9 cellular contexts compared by ENCODE assay signal in genomic region chr12:48958049-48958388, GRCh38. TPM values are rescaled to one million over a fixed set of nuclear protein-coding genes. Genes with fewer than 3 reads are reported as not detected.
DNase-seq lines count a peak whose midpoint lies in the region; ATAC-seq, FAIRE-seq and TF ChIP-seq lines count a peak whose summit lies in the region.
"Had no signal": no experiment of that assay in that cellular context is flagged by ENCODE, and none has a peak within 500 bp of the region (broad histone marks: within the 10 kb centered on the region; RNA-seq: fewer than 3 reads in every experiment).

No MANE protein-coding gene starts in this region.

- TF ChIP-seq POLR2A in HepG2 (IDR thresholded peaks at IDR 0.05; ENCODE audit: insufficient read depth in 1 of 2, low read depth in 2 of 2, low read length in 2 of 2), result no peak

- no peak overlapping the region for H3K27ac Mint-ChIP-seq in activated T-cell treated with anti-CD3 and anti-CD28 coated beads, Interleukin-2, amount 50 U/mL, for 72 hours
- no peak overlapping the region for H3K27ac Mint-ChIP-seq in activated T-helper 2 cell treated with anti-CD3 and anti-CD28 coated beads, Interferon-gamma antibody, Interleukin-2, Interleukin-4, amounts not matched to agents 10 μg/mL and 5 μg/mL and 100 μg/mL, durations not matched to agents 14 hours and 24 hours and 36 hours

- H4K20me1 ChIP-seq in HepG2 (ENCODE audit: insufficient read depth, low read length), result peaks cover 6% of the 10 kb centered on the region; the same call in 1 of the 2 replicates

- peaks cover 34% of the 10 kb centered on the region for H3K79me2 ChIP-seq in HepG2 (ENCODE audit: insufficient read depth, low read length)

- peak overlapping the region; percentile 39; the same call in 1 of the 2 replicates for H3K9ac ChIP-seq in HepG2 (ENCODE audit: insufficient read depth, low read depth, low read length)

- H3K9me3 Mint-ChIP-seq in activated T-cell treated with anti-CD3 and anti-CD28 coated beads, Interleukin-2, amount 50 U/mL, for 72 hours, result no peaks in the 10 kb centered on the region
- no peaks in the 10 kb centered on the region for H3K9me3 Mint-ChIP-seq in activated T-helper 2 cell treated with anti-CD3 and anti-CD28 coated beads, Interferon-gamma antibody, Interleukin-2, Interleukin-4, amounts not matched to agents 10 μg/mL and 5 μg/mL and 100 μg/mL, durations not matched to agents 14 hours and 24 hours and 36 hours

- peaks cover 33% of the 10 kb centered on the region for H3K4me1 Mint-ChIP-seq in activated T-cell treated with anti-CD3 and anti-CD28 coated beads, Interleukin-2, amount 50 U/mL, for 72 hours (ENCODE audit: low read depth)
- peaks cover 29% of the 10 kb centered on the region for H3K4me1 Mint-ChIP-seq in activated T-helper 2 cell treated with anti-CD3 and anti-CD28 coated beads, Interferon-gamma antibody, Interleukin-2, Interleukin-4, amounts not matched to agents 10 μg/mL and 5 μg/mL and 100 μg/mL, durations not matched to agents 14 hours and 24 hours and 36 hours (ENCODE audit: low read depth)

- H3K4me3 ChIP-seq in HepG2 (replicated peaks in 1 of 3; ENCODE audit: insufficient read depth in 1 of 3, low read depth in 2 of 3, low read length in 3 of 3) (peak overlapping the region; percentile 85 to 98 (median 96)), thymus (ENCODE audit: low read length) (peak overlapping the region; percentile 65)

- no peaks in the 10 kb centered on the region for H3K9me3 ChIP-seq in HepG2 (ENCODE audit: low read length)
- no peaks in the 10 kb centered on the region for H3K9me3 ChIP-seq in thymus (ENCODE audit: control insufficient read depth)

- H3K27ac ChIP-seq in HepG2 (ENCODE audit: extremely low read length, insufficient read depth, low read length) (no peak overlapping the region), thymus (ENCODE audit: low read depth) (no peak overlapping the region)

- TF ChIP-seq CTCF in HepG2 (CRISPR knock-in tag; IDR thresholded peaks at IDR 0.05), result no peak

- peaks cover 12% of the 10 kb centered on the region for H3K27me3 Mint-ChIP-seq in activated T-cell treated with anti-CD3 and anti-CD28 coated beads, Interleukin-2, amount 50 U/mL, for 72 hours (ENCODE audit: low read depth)
- H3K27me3 Mint-ChIP-seq in activated T-helper 2 cell treated with anti-CD3 and anti-CD28 coated beads, Interferon-gamma antibody, Interleukin-2, Interleukin-4, amounts not matched to agents 10 μg/mL and 5 μg/mL and 100 μg/mL, durations not matched to agents 14 hours and 24 hours and 36 hours (ENCODE audit: low read depth), result peaks cover 19% of the 10 kb centered on the region

- H3K36me3 ChIP-seq in HepG2 (replicated peaks in 1 of 2; ENCODE audit: control insufficient read depth in 1 of 2, insufficient read depth in 2 of 2, low read length in 2 of 2), result peaks cover 0 to 8% of the 10 kb centered on the region in 2 experiments; a peak in 2 of 5 replicates
- H3K36me3 ChIP-seq in thymus (ENCODE audit: control insufficient read depth, insufficient read depth), result no peaks in the 10 kb centered on the region

- H3K4me2 ChIP-seq in HepG2 (ENCODE audit: low read depth, low read length), result peak overlapping the region; percentile 94

- WGBS in HepG2 (ENCODE audit: low lambda C conversion rate), result 6% methylated on average over 3 of the region's 3 CpGs
- WGBS in thymus, result 23% methylated on average over 3 of the region's 3 CpGs

- TF ChIP-seq EP300 in HepG2 (IDR thresholded peaks at IDR 0.05; ENCODE audit: low read depth in 2 of 2, low read length in 2 of 2) (no peak), HepG2 (CRISPR knock-in tag; IDR thresholded peaks at IDR 0.05; ENCODE audit: borderline replicate concordance) (no peak)

- H3K4me1 ChIP-seq in HepG2 (ENCODE audit: insufficient read depth, low read length) (peaks cover 32% of the 10 kb centered on the region), thymus (ENCODE audit: control insufficient read depth, insufficient read depth, low read length) (peaks cover 17% of the 10 kb centered on the region)

- POLR2A ChIA-PET in HepG2 (lab: Yijun Ruan, JAX), result interaction anchor here (0.9 to 1.4 kb wide), 7 partner anchors 11 to 169 kb away, joined by 3 to 7 read pairs (median 6); partner anchors contain the start of genes ADCY6, DDN and RND1

- H3K27me3 ChIP-seq in HepG2 (ENCODE audit: control insufficient read depth in 1 of 2, insufficient read depth in 2 of 2, low read length in 2 of 2) (0 out of 5 replicates have a peak, but pooled peaks cover 0 to 3% of the 10 kb centered on the region in 2 experiments), thymus (ENCODE audit: control insufficient read depth, insufficient read depth) (no peaks in the 10 kb centered on the region)

- DNase-seq in activated T-cell treated with anti-CD3 and anti-CD28 coated beads, Interleukin-2, amount 50 U/mL, for 72 hours, result no peak
- DNase-seq in activated T-cell treated with anti-CD3 and anti-CD28 coated beads for 4 hours (no peak), HepG2 (ENCODE audit: low spot score) (no peak)
- DNase-seq in activated T-helper 2 cell treated with anti-CD3 and anti-CD28 coated beads, Interferon-gamma antibody, Interleukin-2, Interleukin-4, amounts not matched to agents 10 μg/mL and 5 μg/mL and 100 μg/mL, durations not matched to agents 14 hours and 24 hours and 36 hours (ENCODE audit: low spot score), result no peak
- no peak for DNase-seq in stimulated activated CD4-positive, alpha-beta T cell treated with anti-CD3 and anti-CD28 coated beads, Interleukin-2, amount 100 ng/mL, for 24 hours

- no peak for FAIRE-seq in HepG2 (lab: Jason Lieb, UNC)

- peak overlapping the region; percentile 90 to 99 for H3K4me3 Mint-ChIP-seq in activated T-cell treated with anti-CD3 and anti-CD28 coated beads, Interleukin-2, amount 50 U/mL, for 72 hours
- peak overlapping the region; percentile 95 for H3K4me3 Mint-ChIP-seq in activated T-helper 2 cell treated with anti-CD3 and anti-CD28 coated beads, Interferon-gamma antibody, Interleukin-2, Interleukin-4, amounts not matched to agents 10 μg/mL and 5 μg/mL and 100 μg/mL, durations not matched to agents 14 hours and 24 hours and 36 hours (ENCODE audit: low read depth)

- no peak for ATAC-seq in activated T-cell treated with anti-CD3 and anti-CD28 coated beads, Interleukin-2, amount 50 U/mL, for 72 hours (replicated peaks in 1 of 2)
- no peak for ATAC-seq in HepG2
- ATAC-seq in GM19455 (IDR thresholded peaks at IDR 0.05; ENCODE audit: unreplicated experiment), result no peak
- no peak for ATAC-seq in GM18511 (IDR thresholded peaks at IDR 0.05; ENCODE audit: unreplicated experiment)

- intact Hi-C loops in activated T-helper 2 cell treated with anti-CD3 and anti-CD28 coated beads, Interferon-gamma antibody, Interleukin-2, Interleukin-4, amounts not matched to agents 10 μg/mL and 5 μg/mL and 100 μg/mL, durations not matched to agents 14 hours and 24 hours and 36 hours (cut with micrococcal nuclease), result no loop called here
- intact Hi-C loops in HepG2 (cut with micrococcal nuclease; ENCODE audit: unreplicated experiment), result loop anchor here (5.0 kb wide), 1 partner anchor 1974 kb away; no protein-coding TSS in a partner anchor

- CTCF ChIA-PET in HepG2 (lab: Yijun Ruan, JAX; ENCODE audit: low intra/inter-chr PET ratio, low total read pairs), result no interaction called here

- in situ Hi-C loops in HepG2 (cut with HindIII; ENCODE audit: extremely low pct_ligation_motif_present, low pct_unique_long_range_greater_than_20kb), result no loop called here

- no peak for TF ChIP-seq RAD21 in HepG2 (CRISPR knock-in tag; IDR thresholded peaks at IDR 0.05)

- no peaks in the 10 kb centered on the region for H3K36me3 Mint-ChIP-seq in activated T-cell treated with anti-CD3 and anti-CD28 coated beads, Interleukin-2, amount 50 U/mL, for 72 hours (ENCODE audit: insufficient read depth in 2 of 2)
- peaks cover 13% of the 10 kb centered on the region for H3K36me3 Mint-ChIP-seq in activated T-helper 2 cell treated with anti-CD3 and anti-CD28 coated beads, Interferon-gamma antibody, Interleukin-2, Interleukin-4, amounts not matched to agents 10 μg/mL and 5 μg/mL and 100 μg/mL, durations not matched to agents 14 hours and 24 hours and 36 hours (ENCODE audit: low read depth)

- peak overlapping the region; percentile 28 for H2AFZ ChIP-seq in HepG2 (ENCODE audit: low read length)

- BruUV-seq in HepG2 (replicated peaks; lab: Mats Ljungman, UMichigan), result no TSS peak

RNA-seq across cellular contexts. Expression of gene ARF3, which starts 0.7 kb away (rescaled TPM):
- 10 to 100 TPM; 73.5 to 96.5 TPM for total RNA-seq in activated T-cell treated with anti-CD3 and anti-CD28 coated beads, Interleukin-2, amount 50 U/mL, for 72 hours
- total RNA-seq in activated T-helper 2 cell treated with anti-CD3 and anti-CD28 coated beads, Interferon-gamma antibody, Interleukin-2, Interleukin-4, amounts not matched to agents 10 μg/mL and 5 μg/mL and 100 μg/mL, durations not matched to agents 14 hours and 24 hours and 36 hours, result 133 and 135 TPM in 2 replicates
- total RNA-seq in HepG2 (2016; rRNA removed; fragmentation: Illumina TruSeq; extraction: Trizol), result 48.4 and 53.8 TPM in 2 replicates
- 12.0 and 15.8 TPM in 2 replicates for total RNA-seq in HepG2 (2016; cell fraction: cytosol; rRNA removed; fragmentation: Illumina TruSeq; extraction: Trizol; ENCODE audit: low read depth)
- total RNA-seq in HepG2 (2016; cell fraction: insoluble cytoplasmic fraction; rRNA removed; fragmentation: Illumina TruSeq; extraction: Trizol), result 43.0 and 57.4 TPM in 2 replicates
- 15.7 and 16.6 TPM in 2 replicates for total RNA-seq in HepG2 (2016; cell fraction: membrane; rRNA removed; fragmentation: Illumina TruSeq; extraction: Trizol)
- 20.9 and 24.1 TPM in 2 replicates for total RNA-seq in HepG2 (2016; cell fraction: nucleus; rRNA removed; fragmentation: Illumina TruSeq; extraction: Trizol)
- polyA plus RNA-seq in HepG2 (2011; rRNA removed) (57.9 and 60.0 TPM in 2 replicates), thymus (70.6 TPM)
- 60.3 and 60.4 TPM in 2 replicates for polyA plus RNA-seq in HepG2 (2011; cell fraction: cytosol; rRNA removed)
- 32.8 and 38.8 TPM in 2 replicates for polyA plus RNA-seq in HepG2 (2011; cell fraction: nucleus; rRNA removed)
- 39.0 and 41.4 TPM in 2 replicates for polyA plus RNA-seq in HepG2 (2012)
- polyA plus RNA-seq in HepG2 (2016; cell fraction: cytosol; fragmentation: Illumina TruSeq; extraction: Trizol; ENCODE audit: low read depth), result 11.9 and 13.5 TPM in 2 replicates
- 76.4 and 85.2 TPM in 2 replicates for polyA plus RNA-seq in HepG2 (2016; cell fraction: insoluble cytoplasmic fraction; fragmentation: Illumina TruSeq; extraction: Trizol; ENCODE audit: low read depth)
- 13.7 and 16.3 TPM in 2 replicates for polyA plus RNA-seq in HepG2 (2016; cell fraction: membrane; fragmentation: Illumina TruSeq; extraction: Trizol; ENCODE audit: low read depth)
- 47.8 and 51.2 TPM in 2 replicates for polyA plus RNA-seq in HepG2 (2016; cell fraction: nucleus; fragmentation: Illumina TruSeq; extraction: Trizol; ENCODE audit: insufficient read depth, low read depth)
- polyA minus RNA-seq in HepG2 (2011; rRNA and poly(A)+ RNA removed; ENCODE audit: low replicate concordance), result 62.5 and 183 TPM in 2 replicates
- polyA minus RNA-seq in HepG2 (2011; cell fraction: cytosol; rRNA and poly(A)+ RNA removed), result 19.9 and 22.8 TPM in 2 replicates
- 27.7 and 29.2 TPM in 2 replicates for polyA minus RNA-seq in HepG2 (2011; cell fraction: nucleus; rRNA and poly(A)+ RNA removed)

RNA-seq across cellular contexts. Expression of gene WNT10B, which starts 13.5 kb away (rescaled TPM):
- 1 to 10 TPM in 1 of 2 donors, under 1 TPM in 1; 0.31 to 1.7 TPM for total RNA-seq in activated T-cell treated with anti-CD3 and anti-CD28 coated beads, Interleukin-2, amount 50 U/mL, for 72 hours
- total RNA-seq in activated T-helper 2 cell treated with anti-CD3 and anti-CD28 coated beads, Interferon-gamma antibody, Interleukin-2, Interleukin-4, amounts not matched to agents 10 μg/mL and 5 μg/mL and 100 μg/mL, durations not matched to agents 14 hours and 24 hours and 36 hours, result 0.80 and 1.0 TPM in 2 replicates
- total RNA-seq in HepG2 (2016; rRNA removed; fragmentation: Illumina TruSeq; extraction: Trizol), result 0.09 TPM in 1 of 2 replicates, not detected in the other
- total RNA-seq in HepG2 (2016; cell fraction: cytosol; rRNA removed; fragmentation: Illumina TruSeq; extraction: Trizol; ENCODE audit: low read depth), result not detected in 2 replicates
- total RNA-seq in HepG2 (2016; cell fraction: insoluble cytoplasmic fraction; rRNA removed; fragmentation: Illumina TruSeq; extraction: Trizol), result not detected in 2 replicates
- total RNA-seq in HepG2 (2016; cell fraction: membrane; rRNA removed; fragmentation: Illumina TruSeq; extraction: Trizol), result 0.14 TPM in 1 of 2 replicates, not detected in the other
- not detected in 2 replicates for total RNA-seq in HepG2 (2016; cell fraction: nucleus; rRNA removed; fragmentation: Illumina TruSeq; extraction: Trizol)
- polyA plus RNA-seq in HepG2 (2011; rRNA removed), result 0.05 and 0.12 TPM in 2 replicates
- polyA plus RNA-seq in HepG2 (2011; cell fraction: cytosol; rRNA removed), result 0.04 and 0.08 TPM in 2 replicates
- polyA plus RNA-seq in HepG2 (2011; cell fraction: nucleus; rRNA removed), result 0.48 and 0.64 TPM in 2 replicates
- polyA plus RNA-seq in HepG2 (2012), result not detected in 2 replicates
- not detected in 2 replicates for polyA plus RNA-seq in HepG2 (2016; cell fraction: cytosol; fragmentation: Illumina TruSeq; extraction: Trizol; ENCODE audit: low read depth)
- not detected in 2 replicates for polyA plus RNA-seq in HepG2 (2016; cell fraction: insoluble cytoplasmic fraction; fragmentation: Illumina TruSeq; extraction: Trizol; ENCODE audit: low read depth)
- polyA plus RNA-seq in HepG2 (2016; cell fraction: membrane; fragmentation: Illumina TruSeq; extraction: Trizol; ENCODE audit: low read depth), result not detected in 2 replicates
- 0.21 and 0.33 TPM in 2 replicates for polyA plus RNA-seq in HepG2 (2016; cell fraction: nucleus; fragmentation: Illumina TruSeq; extraction: Trizol; ENCODE audit: insufficient read depth, low read depth)
- 0.18 and 1.6 TPM in 2 replicates for polyA minus RNA-seq in HepG2 (2011; rRNA and poly(A)+ RNA removed; ENCODE audit: low replicate concordance)
- 1.8 TPM in 1 of 2 replicates, not detected in the other for polyA minus RNA-seq in HepG2 (2011; cell fraction: cytosol; rRNA and poly(A)+ RNA removed)
- polyA minus RNA-seq in HepG2 (2011; cell fraction: nucleus; rRNA and poly(A)+ RNA removed), result not detected in 2 replicates
- polyA plus RNA-seq in thymus, result 14.1 TPM

RNA-seq across cellular contexts. Expression of gene WNT1, which starts 20.1 kb away (rescaled TPM):
- under 1 TPM in 1 of 2 donors, not detected in 1; 0.42 TPM for total RNA-seq in activated T-cell treated with anti-CD3 and anti-CD28 coated beads, Interleukin-2, amount 50 U/mL, for 72 hours
- total RNA-seq in activated T-helper 2 cell treated with anti-CD3 and anti-CD28 coated beads, Interferon-gamma antibody, Interleukin-2, Interleukin-4, amounts not matched to agents 10 μg/mL and 5 μg/mL and 100 μg/mL, durations not matched to agents 14 hours and 24 hours and 36 hours, result 0.60 and 0.66 TPM in 2 replicates
- not detected in 2 replicates for total RNA-seq in HepG2 (2016; rRNA removed; fragmentation: Illumina TruSeq; extraction: Trizol)
- not detected in 2 replicates for total RNA-seq in HepG2 (2016; cell fraction: cytosol; rRNA removed; fragmentation: Illumina TruSeq; extraction: Trizol; ENCODE audit: low read depth)
- not detected in 2 replicates for total RNA-seq in HepG2 (2016; cell fraction: insoluble cytoplasmic fraction; rRNA removed; fragmentation: Illumina TruSeq; extraction: Trizol)
- total RNA-seq in HepG2 (2016; cell fraction: membrane; rRNA removed; fragmentation: Illumina TruSeq; extraction: Trizol), result not detected in 2 replicates
- total RNA-seq in HepG2 (2016; cell fraction: nucleus; rRNA removed; fragmentation: Illumina TruSeq; extraction: Trizol), result not detected in 2 replicates
- not detected in 2 replicates for polyA plus RNA-seq in HepG2 (2011; rRNA removed)
- polyA plus RNA-seq in HepG2 (2011; cell fraction: cytosol; rRNA removed), result not detected in 2 replicates
- polyA plus RNA-seq in HepG2 (2011; cell fraction: nucleus; rRNA removed), result not detected in 2 replicates
- not detected in 2 replicates for polyA plus RNA-seq in HepG2 (2012)
- polyA plus RNA-seq in HepG2 (2016; cell fraction: cytosol; fragmentation: Illumina TruSeq; extraction: Trizol; ENCODE audit: low read depth), result not detected in 2 replicates
- polyA plus RNA-seq in HepG2 (2016; cell fraction: insoluble cytoplasmic fraction; fragmentation: Illumina TruSeq; extraction: Trizol; ENCODE audit: low read depth), result not detected in 2 replicates
- polyA plus RNA-seq in HepG2 (2016; cell fraction: membrane; fragmentation: Illumina TruSeq; extraction: Trizol; ENCODE audit: low read depth), result not detected in 2 replicates
- polyA plus RNA-seq in HepG2 (2016; cell fraction: nucleus; fragmentation: Illumina TruSeq; extraction: Trizol; ENCODE audit: insufficient read depth, low read depth), result not detected in 2 replicates
- polyA minus RNA-seq in HepG2 (2011; rRNA and poly(A)+ RNA removed; ENCODE audit: low replicate concordance), result not detected in 2 replicates
- not detected in 2 replicates for polyA minus RNA-seq in HepG2 (2011; cell fraction: cytosol; rRNA and poly(A)+ RNA removed)
- not detected in 2 replicates for polyA minus RNA-seq in HepG2 (2011; cell fraction: nucleus; rRNA and poly(A)+ RNA removed)
- polyA plus RNA-seq in thymus, result 0.05 TPM
- total RNA-seq: Daoy had no signal

RNA-seq across cellular contexts. Expression of gene FKBP11, which starts 32.7 kb away (rescaled TPM):
- 100 to 1,000 TPM in 1 of 2 donors, 10 to 100 TPM in 1; 67.9 to 107 TPM for total RNA-seq in activated T-cell treated with anti-CD3 and anti-CD28 coated beads, Interleukin-2, amount 50 U/mL, for 72 hours
- 66.2 and 72.7 TPM in 2 replicates for total RNA-seq in activated T-helper 2 cell treated with anti-CD3 and anti-CD28 coated beads, Interferon-gamma antibody, Interleukin-2, Interleukin-4, amounts not matched to agents 10 μg/mL and 5 μg/mL and 100 μg/mL, durations not matched to agents 14 hours and 24 hours and 36 hours
- total RNA-seq in HepG2 (2016; rRNA removed; fragmentation: Illumina TruSeq; extraction: Trizol), result 6.0 and 15.5 TPM in 2 replicates
- total RNA-seq in HepG2 (2016; cell fraction: cytosol; rRNA removed; fragmentation: Illumina TruSeq; extraction: Trizol; ENCODE audit: low read depth), result 4.2 and 6.5 TPM in 2 replicates
- 5.5 and 12.8 TPM in 2 replicates for total RNA-seq in HepG2 (2016; cell fraction: insoluble cytoplasmic fraction; rRNA removed; fragmentation: Illumina TruSeq; extraction: Trizol)
- 3.1 and 4.5 TPM in 2 replicates for total RNA-seq in HepG2 (2016; cell fraction: membrane; rRNA removed; fragmentation: Illumina TruSeq; extraction: Trizol)
- total RNA-seq in HepG2 (2016; cell fraction: nucleus; rRNA removed; fragmentation: Illumina TruSeq; extraction: Trizol), result 15.3 and 19.2 TPM in 2 replicates
- polyA plus RNA-seq in HepG2 (2011; rRNA removed) (19.4 and 24.2 TPM in 2 replicates), thymus (36.7 TPM)
- polyA plus RNA-seq in HepG2 (2011; cell fraction: cytosol; rRNA removed), result 14.4 and 16.8 TPM in 2 replicates
- 32.6 and 35.0 TPM in 2 replicates for polyA plus RNA-seq in HepG2 (2011; cell fraction: nucleus; rRNA removed)
- 12.9 and 14.4 TPM in 2 replicates for polyA plus RNA-seq in HepG2 (2012)
- polyA plus RNA-seq in HepG2 (2016; cell fraction: cytosol; fragmentation: Illumina TruSeq; extraction: Trizol; ENCODE audit: low read depth), result 4.6 and 5.1 TPM in 2 replicates
- 10.0 and 12.0 TPM in 2 replicates for polyA plus RNA-seq in HepG2 (2016; cell fraction: insoluble cytoplasmic fraction; fragmentation: Illumina TruSeq; extraction: Trizol; ENCODE audit: low read depth)
- polyA plus RNA-seq in HepG2 (2016; cell fraction: membrane; fragmentation: Illumina TruSeq; extraction: Trizol; ENCODE audit: low read depth), result 4.5 and 4.9 TPM in 2 replicates
- polyA plus RNA-seq in HepG2 (2016; cell fraction: nucleus; fragmentation: Illumina TruSeq; extraction: Trizol; ENCODE audit: insufficient read depth, low read depth), result 55.0 and 59.9 TPM in 2 replicates
- polyA minus RNA-seq in HepG2 (2011; rRNA and poly(A)+ RNA removed; ENCODE audit: low replicate concordance), result 11.0 and 47.3 TPM in 2 replicates
- 5.6 and 6.8 TPM in 2 replicates for polyA minus RNA-seq in HepG2 (2011; cell fraction: cytosol; rRNA and poly(A)+ RNA removed)
- polyA minus RNA-seq in HepG2 (2011; cell fraction: nucleus; rRNA and poly(A)+ RNA removed), result 10.8 and 15.2 TPM in 2 replicates

RNA-seq across cellular contexts. Expression of gene DDN, which starts 41.2 kb away (rescaled TPM):
- total RNA-seq in activated T-cell treated with anti-CD3 and anti-CD28 coated beads, Interleukin-2, amount 50 U/mL, for 72 hours, result under 1 TPM; 0.25 to 0.38 TPM
- 0.60 and 0.91 TPM in 2 replicates for total RNA-seq in activated T-helper 2 cell treated with anti-CD3 and anti-CD28 coated beads, Interferon-gamma antibody, Interleukin-2, Interleukin-4, amounts not matched to agents 10 μg/mL and 5 μg/mL and 100 μg/mL, durations not matched to agents 14 hours and 24 hours and 36 hours
- total RNA-seq in HepG2 (2016; rRNA removed; fragmentation: Illumina TruSeq; extraction: Trizol), result 0.51 and 0.53 TPM in 2 replicates
- total RNA-seq in HepG2 (2016; cell fraction: cytosol; rRNA removed; fragmentation: Illumina TruSeq; extraction: Trizol; ENCODE audit: low read depth), result 0.20 TPM in 1 of 2 replicates, not detected in the other
- 0.43 and 0.54 TPM in 2 replicates for total RNA-seq in HepG2 (2016; cell fraction: insoluble cytoplasmic fraction; rRNA removed; fragmentation: Illumina TruSeq; extraction: Trizol)
- total RNA-seq in HepG2 (2016; cell fraction: membrane; rRNA removed; fragmentation: Illumina TruSeq; extraction: Trizol), result 0.46 and 0.52 TPM in 2 replicates
- 0.34 and 0.62 TPM in 2 replicates for total RNA-seq in HepG2 (2016; cell fraction: nucleus; rRNA removed; fragmentation: Illumina TruSeq; extraction: Trizol)
- polyA plus RNA-seq in HepG2 (2011; rRNA removed) (0.24 and 0.33 TPM in 2 replicates), thymus (0.18 TPM)
- polyA plus RNA-seq in HepG2 (2011; cell fraction: cytosol; rRNA removed), result 0.21 and 0.34 TPM in 2 replicates
- 0.47 and 0.83 TPM in 2 replicates for polyA plus RNA-seq in HepG2 (2011; cell fraction: nucleus; rRNA removed)
- polyA plus RNA-seq in HepG2 (2012), result 0.48 and 0.69 TPM in 2 replicates
- 0.20 and 0.28 TPM in 2 replicates for polyA plus RNA-seq in HepG2 (2016; cell fraction: cytosol; fragmentation: Illumina TruSeq; extraction: Trizol; ENCODE audit: low read depth)
- 0.58 and 0.73 TPM in 2 replicates for polyA plus RNA-seq in HepG2 (2016; cell fraction: insoluble cytoplasmic fraction; fragmentation: Illumina TruSeq; extraction: Trizol; ENCODE audit: low read depth)
- 0.48 and 0.58 TPM in 2 replicates for polyA plus RNA-seq in HepG2 (2016; cell fraction: membrane; fragmentation: Illumina TruSeq; extraction: Trizol; ENCODE audit: low read depth)
- 1.2 and 1.3 TPM in 2 replicates for polyA plus RNA-seq in HepG2 (2016; cell fraction: nucleus; fragmentation: Illumina TruSeq; extraction: Trizol; ENCODE audit: insufficient read depth, low read depth)
- 0.46 and 5.3 TPM in 2 replicates for polyA minus RNA-seq in HepG2 (2011; rRNA and poly(A)+ RNA removed; ENCODE audit: low replicate concordance)
- polyA minus RNA-seq in HepG2 (2011; cell fraction: cytosol; rRNA and poly(A)+ RNA removed), result 0.44 and 0.49 TPM in 2 replicates
- polyA minus RNA-seq in HepG2 (2011; cell fraction: nucleus; rRNA and poly(A)+ RNA removed), result 0.25 and 0.39 TPM in 2 replicates
